Comparison of ENCODE assay signal across 8 cellular contexts in genomic region chr12:111596985-111597730, GRCh38. TPM values are rescaled to one million over a fixed set of nuclear protein-coding genes. Genes with fewer than 3 reads are reported as not detected.
DNase-seq lines count a peak whose midpoint lies in the region; ATAC-seq and TF ChIP-seq lines count a peak whose summit lies in the region.

No MANE protein-coding gene starts in this region.

- H3K36me3 ChIP-seq in effector memory CD4-positive, alpha-beta T cell (ENCODE audit: control insufficient read depth, insufficient read depth, low read length), result no peaks in the 10 kb centered on the region

- CTCF ChIA-PET in WTC11 (lab: Charles Lee), result interaction anchor here (0.7 kb wide), 1 partner anchor 23 kb away, joined by 3 read pairs; no protein-coding TSS in a partner anchor

- H3K27ac ChIP-seq in effector memory CD4-positive, alpha-beta T cell (ENCODE audit: insufficient read depth, low read length, poor library complexity, severe bottlenecking), result peak overlapping the region; percentile 79

- H3K4me3 ChIP-seq in effector memory CD4-positive, alpha-beta T cell (ENCODE audit: insufficient read depth, low read depth, low read length, poor library complexity, severe bottlenecking), result peak overlapping the region; percentile 81
- H3K4me3 ChIP-seq in lower leg skin (ENCODE audit: low read depth, poor library complexity, severe bottlenecking), result peak overlapping the region; percentile 81

- H3K4me1 ChIP-seq in effector memory CD4-positive, alpha-beta T cell (ENCODE audit: control insufficient read depth, insufficient read depth, low read length, poor library complexity, severe bottlenecking), result peaks cover 5% of the 10 kb centered on the region

- peak overlapping the region; percentile 89 for H3K4me3 Mint-ChIP-seq in WTC11

- peaks cover 1% of the 10 kb centered on the region; the same call in 1 of the 2 replicates for H3K9me3 Mint-ChIP-seq in WTC11

- peak overlapping the region; percentile 77 for H3K27ac Mint-ChIP-seq in WTC11

- no peaks in the 10 kb centered on the region for H3K9me3 ChIP-seq in effector memory CD4-positive, alpha-beta T cell (ENCODE audit: control insufficient read depth, low read length)

- TF ChIP-seq CTCF in WTC11 (IDR thresholded peaks at IDR 0.05) (no peak), lower leg skin (IDR thresholded peaks at IDR 0.05) (no peak)

- intact Hi-C loops in lower leg skin (cut with DNase I; ENCODE audit: low total_unique reads), result no loop called here

- ATAC-seq in WTC11, result peak; percentile 9
- no peak for ATAC-seq in stimulated activated naive CD8-positive, alpha-beta T cell treated with anti-CD3 and anti-CD28 coated beads, Interleukin-15, Interleukin-2, amounts not matched to agents 100 U/mL and 50 U/mL, for 24 hours
- ATAC-seq in HG02852 (IDR thresholded peaks at IDR 0.05; ENCODE audit: unreplicated experiment), result no peak

- 3 to 4% methylated on average over 27 of the region's 27 CpGs for WGBS in lower leg skin, 2 donors

- peaks cover 37% of the 10 kb centered on the region for H3K4me1 Mint-ChIP-seq in WTC11

- DNase-seq in activated effector memory CD4-positive, alpha-beta T cell treated with anti-CD3 and anti-CD28 coated beads, Interleukin-2, amount 50 U/mL, for 16 hours, result peak; percentile 64
- no peak for DNase-seq in activated effector memory CD4-positive, alpha-beta T cell treated with Interleukin-2 at 50 U/mL for 16 hours
- peak; percentile 55 for DNase-seq in NCI-H2029 (lab: John Stamatoyannopoulos, UW)
- DNase-seq in WTC11 (ENCODE audit: low spot score), result peak; percentile 28
- DNase-seq in effector memory CD4-positive, alpha-beta T cell, result peak in 1 of 3 donors; percentile 0
- peak; percentile 26 to 87 for DNase-seq in lower leg skin (ENCODE audit: low spot score in 2 of 2)
- DNase-seq in stimulated activated naive CD8-positive, alpha-beta T cell treated with anti-CD3 and anti-CD28 coated beads, Interleukin-15, Interleukin-2, amounts not matched to agents 100 U/mL and 50 U/mL, for 24 hours, result peak; percentile 41

- no peak for TF ChIP-seq POLR2A in lower leg skin (IDR thresholded peaks at IDR 0.05)

- POLR2A ChIA-PET in WTC11 (lab: Charles Lee), result no interaction called here

- no peaks in the 10 kb centered on the region for H3K27me3 Mint-ChIP-seq in WTC11 (ENCODE audit: low read depth)

- no peaks in the 10 kb centered on the region for H3K27me3 ChIP-seq in effector memory CD4-positive, alpha-beta T cell (replicated peaks; ENCODE audit: control insufficient read depth, insufficient read depth, low read length, poor library complexity, severe bottlenecking)

- no peaks in the 10 kb centered on the region for H3K36me3 Mint-ChIP-seq in WTC11

TF ChIP-seq in WTC11, 78 proteins besides CTCF, POLR2A, EP300 and RAD21:
- TF ChIP-seq ZNF232 (CRISPR knock-in tag; IDR thresholded peaks at IDR 0.05) (no peak), ARID4B (CRISPR knock-in tag; IDR thresholded peaks at IDR 0.05; ENCODE audit: borderline replicate concordance) (0 out of 2 replicates have a peak, but pooled peaks have one; percentile 60), PRDM15 (CRISPR knock-in tag; IDR thresholded peaks at IDR 0.05) (peak; percentile 95), ESRRA (CRISPR knock-in tag; IDR thresholded peaks at IDR 0.05; ENCODE audit: borderline replicate concordance) (no peak), SP1 (CRISPR knock-in tag; conservative IDR thresholded peaks at IDR 0.05) (0 out of 2 replicates have a peak, but pooled peaks have one; percentile 49)

RNA-seq across cellular contexts. Expression of gene ATXN2, which starts 2.0 kb away (rescaled TPM):
- total RNA-seq in WTC11 (2021), result 56.2 to 57.5 TPM (median 56.3 TPM) in 3 replicates
- 10 to 100 TPM; 20.3 to 42.9 (median 25.9) TPM for total RNA-seq in lower leg skin
